In the genomic region with DNA sequence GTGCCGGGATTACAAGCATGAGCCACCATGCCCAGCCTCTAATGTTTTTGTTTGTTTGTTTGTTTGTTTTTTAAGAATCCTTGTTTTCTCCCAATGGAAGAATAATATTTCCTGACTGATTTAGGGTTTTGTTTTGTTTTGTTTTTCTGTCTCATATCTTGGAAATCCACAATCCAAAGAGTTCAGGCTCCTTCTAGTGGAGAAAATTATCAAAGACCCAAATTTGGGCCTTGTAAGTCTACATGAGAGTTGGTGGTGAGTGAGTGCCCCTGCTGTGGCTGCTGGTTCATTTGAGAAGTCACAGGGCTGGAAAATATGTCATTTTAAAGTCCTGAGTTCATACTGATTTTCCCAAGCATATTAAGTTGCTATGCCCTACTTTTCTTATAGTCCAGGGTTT, we compare ENCODE assay signal across 14 cellular contexts. TPM values are rescaled to one million over a fixed set of nuclear protein-coding genes. Genes with fewer than 3 reads are reported as not detected.
DNase-seq lines count a peak whose midpoint lies in the region; ATAC-seq and TF ChIP-seq lines count a peak whose summit lies in the region.
"Had no signal": no experiment of that assay in that cellular context is flagged by ENCODE, and none has a peak within 500 bp of the region (broad histone marks: within the 10 kb centered on the region; RNA-seq: fewer than 3 reads in every experiment).

No MANE protein-coding gene starts in this region.

- DNase-seq in AG09309 (ENCODE audit: low read depth) = no peak
- DNase-seq in IMR-90 = peak; percentile 28
- no peak for DNase-seq in astrocyte of the cerebellum (ENCODE audit: low read depth)
- DNase-seq in inferior parietal cortex (ENCODE audit: extremely low spot score) = peak; percentile 45
- no peak for DNase-seq in left lung
- no peak for DNase-seq in amniotic stem cell (lab: John Stamatoyannopoulos, UW)
- no peak for DNase-seq in PC-9
- DNase-seq: activated CD4-positive, alpha-beta memory T cell treated with anti-CD3 and anti-CD28 coated beads, Interleukin-2, amount 10 ng/mL, durations not matched to agents 7 days and 5 days; activated naive CD8-positive, alpha-beta T cell treated with anti-CD3 and anti-CD28 coated beads, Interleukin-2, amount 10 ng/mL, durations not matched to agents 7 days and 5 days; lower lobe of right lung; NCI-H510A had no signal

- H2BK15ac ChIP-seq in IMR-90 (ENCODE audit: low read depth, low read length) = no peak overlapping the region

- peak; percentile 39; the same call in 1 of the 2 replicates for TF ChIP-seq RAD21 in IMR-90 (IDR thresholded peaks at IDR 0.05; ENCODE audit: low read length)

- no CpG with 5 or more reads among the region's 1 CpG for WGBS in IMR-90 (ENCODE audit: extremely low coverage in 2 of 2, insufficient read length in 1 of 2), 2 experiments

- H2BK120ac ChIP-seq in IMR-90 (ENCODE audit: low read depth, low read length) = no peak overlapping the region

- ATAC-seq in IMR-90 (ENCODE audit: low read depth) (peak; percentile 55; the same call in 1 of the 2 replicates), GM21423 (IDR thresholded peaks at IDR 0.05; ENCODE audit: unreplicated experiment) (no peak), left lung (no peak)
- ATAC-seq: lower lobe of right lung had no signal

- no peaks in the 10 kb centered on the region for H3K36me3 ChIP-seq in IMR-90 (ENCODE audit: control insufficient read depth, insufficient read depth, low read length)
- no peaks in the 10 kb centered on the region for H3K36me3 ChIP-seq in left lung
- H3K36me3 ChIP-seq in PC-9 (ENCODE audit: low read depth) = no peaks in the 10 kb centered on the region
- H3K36me3 ChIP-seq: lower lobe of right lung, right atrium auricular region, vagina had no signal

- no peak overlapping the region for H2AFZ ChIP-seq in IMR-90 (replicated peaks; ENCODE audit: low read length, poor library complexity)
- H2AFZ ChIP-seq in PC-9 = no peak overlapping the region

- dilution Hi-C loops in IMR-90 (cut with HindIII; ENCODE audit: low sequenced_read_pairs, unreplicated experiment) = loop anchor here (25.0 kb wide), 1 partner anchor 510 kb away; no protein-coding TSS in a partner anchor

- H3K4me1 ChIP-seq in IMR-90 (ENCODE audit: control insufficient read depth, insufficient read depth, low read length) (peaks cover 5% of the 10 kb centered on the region), left lung (no peaks in the 10 kb centered on the region), PC-9 (replicated peaks; ENCODE audit: insufficient read depth) (peaks cover 30% of the 10 kb centered on the region)
- H3K4me1 ChIP-seq: lower lobe of right lung, vagina had no signal

- H3K9me1 ChIP-seq in IMR-90 (ENCODE audit: insufficient read depth, low read length) = peaks cover 2% of the 10 kb centered on the region; the same call in 1 of the 2 replicates

- POLR2A ChIA-PET in IMR-90 (lab: Charles Lee; ENCODE audit: unreplicated experiment) = no interaction called here
- POLR2A ChIA-PET in PC-9 (lab: Charles Lee; ENCODE audit: unreplicated experiment) = no interaction called here

- H4K8ac ChIP-seq in IMR-90 (ENCODE audit: low read depth in 2 of 2, low read length in 2 of 2) = no peak overlapping the region

- H3K18ac ChIP-seq in IMR-90 (ENCODE audit: low read depth, low read length) = no peak overlapping the region

- H2AK5ac ChIP-seq in IMR-90 (ENCODE audit: low read depth, low read length) = no peak overlapping the region

- no peak overlapping the region for H4K91ac ChIP-seq in IMR-90 (ENCODE audit: insufficient read depth, low read depth, low read length)

- no peak overlapping the region for H3K4me3 ChIP-seq in AG09309 (ENCODE audit: control insufficient read depth, low read depth, low read length)
- H3K4me3 ChIP-seq in IMR-90 (ENCODE audit: insufficient read depth, low read depth, low read length) = no peak overlapping the region
- H3K4me3 ChIP-seq in astrocyte of the cerebellum (ENCODE audit: low read depth, low read length) = no peak overlapping the region
- no peak overlapping the region for H3K4me3 ChIP-seq in left lung
- H3K4me3 ChIP-seq in PC-9 = no peak overlapping the region
- H3K4me3 ChIP-seq: lower lobe of right lung, right atrium auricular region, vagina had no signal

- H3K79me2 ChIP-seq in PC-9 (ENCODE audit: low read depth) = no peaks in the 10 kb centered on the region

- TF ChIP-seq CTCF in AG09309 (IDR thresholded peaks at IDR 0.05; ENCODE audit: control insufficient read depth, insufficient read depth, low read depth, low read length, missing control alignments) (peak; percentile 40), IMR-90 (conservative IDR thresholded peaks at IDR 0.05; ENCODE audit: low read depth, low read length) (peak; percentile 43), astrocyte of the cerebellum (IDR thresholded peaks at IDR 0.05; ENCODE audit: low read depth, low read length, missing control alignments) (peak; percentile 17), left lung (IDR thresholded peaks at IDR 0.05) (peak in 1 of 2 donors; percentile 14), PC-9 (conservative IDR thresholded peaks at IDR 0.05) (no peak; the same call in 1 of the 2 replicates)

- CTCF ChIA-PET in IMR-90 (lab: Yijun Ruan, JAX) (no interaction called here), PC-9 (lab: Charles Lee) (no interaction called here)

- H3K9me2 ChIP-seq in PC-9 (ENCODE audit: insufficient read depth) = no peaks in the 10 kb centered on the region

- H3K4ac ChIP-seq in IMR-90 (ENCODE audit: low read depth, low read length) = no peak overlapping the region

- H3K27me3 ChIP-seq in IMR-90 (ENCODE audit: control insufficient read depth, insufficient read depth, low read length) (no peaks in the 10 kb centered on the region), left lung (no peaks in the 10 kb centered on the region), PC-9 (ENCODE audit: insufficient read depth, low read depth) (no peaks in the 10 kb centered on the region)
- H3K27me3 ChIP-seq: right atrium auricular region, vagina had no signal

- H3K14ac ChIP-seq in IMR-90 (replicated peaks; ENCODE audit: low read depth, low read length) = no peak overlapping the region

- H3K23ac ChIP-seq in IMR-90 (ENCODE audit: low read depth, low read length) = no peak overlapping the region

- H3K27ac ChIP-seq in IMR-90 (ENCODE audit: insufficient read depth, low read length) = no peak overlapping the region
- H3K27ac ChIP-seq in left lung = no peak overlapping the region
- no peak overlapping the region for H3K27ac ChIP-seq in PC-9
- H3K27ac ChIP-seq: lower lobe of right lung, vagina had no signal

- H3K9me3 ChIP-seq in IMR-90 (ENCODE audit: control insufficient read depth, insufficient read depth, low read length) = no peaks in the 10 kb centered on the region
- H3K9me3 ChIP-seq in left lung = no peaks in the 10 kb centered on the region
- H3K9me3 ChIP-seq in PC-9 (ENCODE audit: insufficient read depth, low read depth) = no peaks in the 10 kb centered on the region
- H3K9me3 ChIP-seq: lower lobe of right lung, right atrium auricular region, vagina had no signal

- no TSS peak for BruUV-seq in IMR-90 (replicated peaks; lab: Mats Ljungman, UMichigan)
- BruUV-seq in PC-9 (replicated peaks; lab: Mats Ljungman, UMichigan) = no TSS peak

- in situ Hi-C loops in IMR-90 (cut with MboI; ENCODE audit: low sequenced_read_pairs) = loop anchor here (25.0 kb wide), 1 partner anchor 960 kb away; no protein-coding TSS in a partner anchor
- in situ Hi-C loops in astrocyte of the cerebellum (cut with HindIII; ENCODE audit: low sequenced_read_pairs) = no loop called here

- H3K9ac ChIP-seq in IMR-90 (ENCODE audit: low read depth, low read length) = no peak overlapping the region

- no peak overlapping the region for H3K56ac ChIP-seq in IMR-90 (ENCODE audit: extremely low read depth, insufficient read depth, low read length)

- no peaks in the 10 kb centered on the region for H3K79me1 ChIP-seq in IMR-90 (ENCODE audit: low read depth in 1 of 2, low read length in 2 of 2)

- no peak for TF ChIP-seq POLR2A in IMR-90 (IDR thresholded peaks at IDR 0.05; ENCODE audit: low read depth, low read length)

- H4K20me1 ChIP-seq in IMR-90 (ENCODE audit: insufficient read depth, low read length) (no peaks in the 10 kb centered on the region), PC-9 (ENCODE audit: insufficient read depth) (no peaks in the 10 kb centered on the region)

- no peak overlapping the region for H2BK20ac ChIP-seq in IMR-90 (ENCODE audit: low read depth, low read length)

- no peak overlapping the region for H3K4me2 ChIP-seq in IMR-90 (ENCODE audit: low read depth, low read length)
- no peak overlapping the region for H3K4me2 ChIP-seq in PC-9

- no peak overlapping the region for H2BK5ac ChIP-seq in IMR-90 (ENCODE audit: low read depth, low read length, poor library complexity, severe bottlenecking)

- no peak overlapping the region for H2AK9ac ChIP-seq in IMR-90 (replicated peaks; ENCODE audit: low read depth, low read length, poor library complexity)

- peaks cover 15% of the 10 kb centered on the region; the same call in 1 of the 2 replicates for H3F3A ChIP-seq in PC-9 (ENCODE audit: insufficient read depth, low read depth)

- intact Hi-C loops in IMR-90 (cut with micrococcal nuclease) = loop anchor here (5.0 kb wide), 1 partner anchor 345 kb away; a partner anchor contains a TSS
- intact Hi-C loops in left lung (cut with DNase I) = loop anchor here in 1 of 2 donors (5.0 kb wide), 1 partner anchor 515 kb away; no protein-coding TSS in a partner anchor
- intact Hi-C loops in PC-9 (cut with micrococcal nuclease; ENCODE audit: unreplicated experiment) = loop anchor here (5.0 kb wide), 1 partner anchor 345 kb away; a partner anchor contains a TSS

- H4K5ac ChIP-seq in IMR-90 (ENCODE audit: low read depth, low read length) = no peak overlapping the region

TF ChIP-seq in IMR-90, 13 proteins besides CTCF, POLR2A, EP300 and RAD21:
- TF ChIP-seq MXI1 (IDR thresholded peaks at IDR 0.05; ENCODE audit: borderline replicate concordance, low read depth, low read length) (no peak), SMC3 (IDR thresholded peaks at IDR 0.05; ENCODE audit: low read depth, low read length) (peak; percentile 16; the same call in 1 of the 2 replicates)

RNA-seq across cellular contexts. Expression of a gene that starts 33.5 kb away (rescaled TPM):
- 29.2 and 44.4 TPM in 2 replicates for total RNA-seq in IMR-90 (2012; rRNA removed)
- polyA plus RNA-seq in IMR-90 (2012; rRNA removed) = 23.9 and 24.6 TPM in 2 replicates
- 12.1 and 15.2 TPM in 2 replicates for polyA plus RNA-seq in IMR-90 (2012; cell fraction: cytosol; rRNA removed)
- polyA plus RNA-seq in IMR-90 (2012; cell fraction: nucleus; rRNA removed; ENCODE audit: low replicate concordance) = 8.3 and 13.7 TPM in 2 replicates
- total RNA-seq in left lung = 10 to 100 TPM; 18.1 to 23.3 TPM
- total RNA-seq in PC-9 (2021) = 46.3 and 61.0 TPM in 2 replicates

RNA-seq across cellular contexts. Expression of a gene that starts 58.1 kb away (rescaled TPM):
- 78.3 and 185 TPM in 2 replicates for total RNA-seq in IMR-90 (2012; rRNA removed)
- 42.9 and 44.1 TPM in 2 replicates for polyA plus RNA-seq in IMR-90 (2012; rRNA removed)
- polyA plus RNA-seq in IMR-90 (2012; cell fraction: cytosol; rRNA removed) = 16.8 and 23.7 TPM in 2 replicates
- 4.9 and 30.2 TPM in 2 replicates for polyA plus RNA-seq in IMR-90 (2012; cell fraction: nucleus; rRNA removed; ENCODE audit: low replicate concordance)
- total RNA-seq in left lung = 10 to 100 TPM; 54.5 to 59.4 TPM
- 25.1 and 28.2 TPM in 2 replicates for total RNA-seq in PC-9 (2021)

Comparison
In these comparisons a context has a peak if more than half of its experiments do, and no peak if none do; other contexts are left out.
1. DNase-seq: peak in IMR-90 (single experiment) and inferior parietal cortex (single experiment); none in AG09309 (single experiment), astrocyte of the cerebellum (single experiment), left lung (0 of 2), amniotic stem cell (single experiment) and PC-9 (0 of 2).